ENCODE assay signal across 10 cellular contexts in genomic region chr2:190535586-190535985, GRCh38. TPM values are rescaled to one million over a fixed set of nuclear protein-coding genes. Genes with fewer than 3 reads are reported as not detected.
DNase-seq lines count a peak whose midpoint lies in the region; ATAC-seq, FAIRE-seq and TF ChIP-seq lines count a peak whose summit lies in the region.
"Had no signal": no experiment of that assay in that cellular context is flagged by ENCODE, and none has a peak within 500 bp of the region (broad histone marks: within the 10 kb centered on the region; RNA-seq: fewer than 3 reads in every experiment).

No MANE protein-coding gene starts in this region.

- H3K27ac ChIP-seq in A549, result peak overlapping the region; percentile 93 to 97
- no peak overlapping the region for H3K27ac ChIP-seq in HUES6 (ENCODE audit: low read depth, low read length)
- H3K27ac ChIP-seq in adrenal gland, result peak overlapping the region in 3 of 5 donors; percentile 87 to 95 (median 91)

- peaks cover 43% of the 10 kb centered on the region for H3K4me1 Mint-ChIP-seq in mesothelial cell of epicardium

- H3K9me3 ChIP-seq in A549 (peaks cover 29% of the 10 kb centered on the region), HUES6 (ENCODE audit: control insufficient read depth, insufficient read depth, low read depth, low read length) (peaks cover 21% of the 10 kb centered on the region), adrenal gland (replicated peaks in 1 of 3) (no peaks in the 10 kb centered on the region)

- H3K27ac Mint-ChIP-seq in mesothelial cell of epicardium, result peak overlapping the region; percentile 82

- POLR2A ChIA-PET in A549 (lab: Yijun Ruan, JAX), result no interaction called here

- peaks cover 18% of the 10 kb centered on the region; the same call in 2 of the 3 replicates for H3K4me1 ChIP-seq in A549
- peaks cover 17% of the 10 kb centered on the region for H3K4me1 ChIP-seq in HUES6 (ENCODE audit: control insufficient read depth, insufficient read depth, low read length)
- peaks cover 0 to 17% of the 10 kb centered on the region in 2 donors for H3K4me1 ChIP-seq in adrenal gland (replicated peaks in 1 of 2)

- 81% methylated on average over 1 of the region's 1 CpG for WGBS in A549 (ENCODE audit: missing lambda C conversion rate)
- 70 to 88% (median 79%) methylated on average over 1 of the region's 1 CpG for WGBS in adrenal gland, 4 donors

- H3K4me3 ChIP-seq in A549, result peak overlapping the region; percentile 60
- H3K4me3 ChIP-seq in HUES6 (ENCODE audit: low read depth, low read length), result peak overlapping the region; percentile 79
- H3K4me3 ChIP-seq in adrenal gland, result peak overlapping the region in 1 of 4 donors; percentile 77

- TF ChIP-seq EP300 in A549 (IDR thresholded peaks at IDR 0.05), result no peak

- FAIRE-seq in A549 (lab: Jason Lieb, UNC), result no peak

- TF ChIP-seq POLR2A in A549 (IDR thresholded peaks at IDR 0.05; ENCODE audit: low read length) (no peak), adrenal gland (IDR thresholded peaks at IDR 0.05) (no peak)

- H3K4me2 ChIP-seq in A549, result peak overlapping the region; percentile 92

- H3K36me3 Mint-ChIP-seq in mesothelial cell of epicardium, result peaks cover 38% of the 10 kb centered on the region

- no peaks in the 10 kb centered on the region for H3K27me3 ChIP-seq in HUES6 (ENCODE audit: control insufficient read depth, insufficient read depth, low read length)
- no peaks in the 10 kb centered on the region for H3K27me3 ChIP-seq in adrenal gland

- CTCF ChIA-PET in A549 (lab: Yijun Ruan, JAX), result no interaction called here

- ATAC-seq in A549 (no peak), GM18867 (IDR thresholded peaks at IDR 0.05; ENCODE audit: unreplicated experiment) (no peak)

- peaks cover 30% of the 10 kb centered on the region for H3K9me3 Mint-ChIP-seq in mesothelial cell of epicardium

- H3K27me3 Mint-ChIP-seq in mesothelial cell of epicardium (ENCODE audit: low read depth), result no peaks in the 10 kb centered on the region
- H3K27me3 Mint-ChIP-seq: dendritic cell treated with granulocyte-macrophage colony-stimulating factor and Interleukin-4, amounts not matched to agents 40 ng/mL and 50 ng/mL, for 4 days had no signal

- no peak for TF ChIP-seq RAD21 in A549 (conservative IDR thresholded peaks at IDR 0.05 in 1 of 2, IDR thresholded peaks at IDR 0.05 in 1 of 2)

- TF ChIP-seq CTCF in A549 (IDR thresholded peaks at IDR 0.05) (no peak), adrenal gland (IDR thresholded peaks at IDR 0.05) (no peak), mesothelial cell of epicardium (IDR thresholded peaks at IDR 0.05; ENCODE audit: unreplicated experiment) (no peak)

- H3K4me3 Mint-ChIP-seq in mesothelial cell of epicardium, result peak overlapping the region; percentile 83

- H3K36me3 ChIP-seq in HUES6 (ENCODE audit: control insufficient read depth, insufficient read depth, low read length), result no peaks in the 10 kb centered on the region
- H3K36me3 ChIP-seq in adrenal gland (replicated peaks in 1 of 2), result no peaks in the 10 kb centered on the region

- no peak overlapping the region for H3K9ac ChIP-seq in HUES6 (ENCODE audit: low read length)

- intact Hi-C loops in adrenal gland (cut with DNase I), result loop anchor here (10.0 kb wide), 2 partner anchors 109 to 119 kb away; partner anchors contain the start of gene NAB1 (in 1 of the 2)

- no peak for DNase-seq in A549 (ENCODE audit: low read depth in 1 of 2, low spot score in 1 of 2)
- DNase-seq in adrenal gland, result no peak
- DNase-seq in mesothelial cell of epicardium (ENCODE audit: low spot score in 2 of 2, unreplicated experiment in 2 of 2), result no peak
- no peak for DNase-seq in HuH-7.5 (ENCODE audit: low spot score)
- no peak for DNase-seq in NCI-H1694 (lab: John Stamatoyannopoulos, UW)
- DNase-seq in activated gamma-delta T cell (lab: John Stamatoyannopoulos, UW), result no peak
- DNase-seq: NCI-H146 had no signal

TF ChIP-seq in A549, 52 proteins besides CTCF, POLR2A, EP300 and RAD21:
- TF ChIP-seq TFCP2L1 (CRISPR knock-in tag; IDR thresholded peaks at IDR 0.05), result no peak
- TF ChIP-seq ELK1 (IDR thresholded peaks at IDR 0.05; ENCODE audit: low read depth, low read length), result no peak

RNA-seq across cellular contexts. Expression of gene NEMP2, which starts 1.1 kb away (rescaled TPM):
- polyA plus RNA-seq in A549 (2011; rRNA removed), result 10.1 and 22.0 TPM in 2 replicates
- 2.7 and 3.2 TPM in 2 replicates for polyA plus RNA-seq in A549 (2012; cell fraction: cytosol; rRNA removed)
- 1.2 and 2.0 TPM in 2 replicates for polyA plus RNA-seq in A549 (2012; cell fraction: nucleus; rRNA removed)
- polyA plus RNA-seq in A549 (2017; fragmentation: RNase III; extraction: RNeasy Plus Mini Kit Qiagen cat#74134 plus additional on column Dnase treatment), result 7.1 to 8.1 TPM (median 7.2 TPM) in 3 replicates
- polyA minus RNA-seq in A549 (2011; rRNA and poly(A)+ RNA removed), result 22.8 and 24.1 TPM in 2 replicates
- total RNA-seq in adrenal gland, result 1 to 10 TPM; 2.5 to 7.1 (median 5.1) TPM
- polyA plus RNA-seq in adrenal gland, result 1 to 10 TPM in 1 of 3 donors, under 1 TPM in 2; 0.61 to 2.7 (median 0.72) TPM
- 17.6 to 21.1 TPM (median 18.9 TPM) in 3 replicates for total RNA-seq in mesothelial cell of epicardium
